In the genomic region with DNA sequence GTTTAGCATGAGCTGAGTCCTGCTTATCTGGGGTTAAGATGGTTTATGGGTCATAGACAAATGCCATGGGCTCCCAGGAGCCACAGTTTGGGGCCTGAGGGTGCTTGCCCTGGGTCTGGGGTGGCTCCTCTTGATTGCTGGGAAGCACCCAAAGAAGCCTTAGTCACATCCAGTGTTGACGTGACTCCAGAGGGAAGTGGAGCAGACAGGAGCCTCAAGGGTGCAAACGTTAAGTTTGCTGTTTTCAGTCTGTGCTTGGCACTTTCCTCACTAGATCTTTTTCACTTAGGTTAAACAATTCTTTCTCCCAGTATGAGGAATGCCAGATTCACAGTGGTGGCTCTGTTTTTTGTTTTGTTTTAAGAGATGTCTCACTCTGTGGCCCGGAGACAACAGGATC, we compare ENCODE assay signal across 15 cellular contexts.
DNase-seq lines count a peak whose midpoint lies in the region; ATAC-seq and TF ChIP-seq lines count a peak whose summit lies in the region.
"Had no signal": no experiment of that assay in that cellular context is flagged by ENCODE, and none has a peak within 500 bp of the region (broad histone marks: within the 10 kb centered on the region; RNA-seq: fewer than 3 reads in every experiment).

No MANE protein-coding gene starts in this region.

- intact Hi-C loops in ascending aorta (cut with DNase I): no loop called here
- intact Hi-C loops in naive thymus-derived CD4-positive, alpha-beta T cell (cut with micrococcal nuclease): no loop called here
- intact Hi-C loops in tibial artery (cut with DNase I; ENCODE audit: low total_unique reads): no loop called here
- intact Hi-C loops in sigmoid colon (cut with DNase I): no loop called here
- intact Hi-C loops in colonic mucosa (cut with DNase I): no loop called here

- H3K36me3 Mint-ChIP-seq in naive thymus-derived CD4-positive, alpha-beta T cell: peaks cover 10 to 61% (median 50%) of the 10 kb centered on the region in 5 donors

- H3K9me3 Mint-ChIP-seq in naive thymus-derived CD4-positive, alpha-beta T cell: peaks cover 0 to 16% (median 2%) of the 10 kb centered on the region in 11 donors

- H3K9ac ChIP-seq in colonic mucosa (ENCODE audit: low read depth in 2 of 2, low read length in 2 of 2): no peak overlapping the region

- H3K27me3 ChIP-seq in ascending aorta (no peaks in the 10 kb centered on the region), tibial artery (no peaks in the 10 kb centered on the region), sigmoid colon (no peaks in the 10 kb centered on the region), colonic mucosa (no peaks in the 10 kb centered on the region)
- H3K27me3 ChIP-seq in naive thymus-derived CD4-positive, alpha-beta T cell (ENCODE audit: control insufficient read depth in 2 of 2, insufficient read depth in 2 of 2, low read length in 2 of 2): no peaks in the 10 kb centered on the region
- H3K27me3 ChIP-seq: Peyer's patch had no signal

- no peaks in the 10 kb centered on the region for H3K27me3 Mint-ChIP-seq in naive thymus-derived CD4-positive, alpha-beta T cell

- no peak overlapping the region for H3K4me3 Mint-ChIP-seq in naive thymus-derived CD4-positive, alpha-beta T cell
- H3K4me3 Mint-ChIP-seq: GM23338 had no signal

- DNase-seq in EH (ENCODE audit: low read depth) (peak; percentile 11), ascending aorta (ENCODE audit: low spot score in 2 of 2) (peak in 1 of 2 donors; percentile 66), tibial artery (no peak), sigmoid colon (no peak), colonic mucosa (no peak), NCI-H526 treated with DMSO at 0.1 percent for 48 hours (lab: John Stamatoyannopoulos, UW) (no peak)
- DNase-seq in naive thymus-derived CD4-positive, alpha-beta T cell: no peak
- DNase-seq: Caco-2, KBM-7, NCI-H187 treated with DMSO at 0.1 percent for 48 hours, NCI-H2171, SHP77 had no signal

- H3K4me1 ChIP-seq in ascending aorta (peaks cover 0 to 13% of the 10 kb centered on the region in 2 donors), tibial artery (peaks cover 0 to 18% (median 5%) of the 10 kb centered on the region in 4 donors), sigmoid colon (peaks cover 0 to 64% (median 39%) of the 10 kb centered on the region in 4 donors), colonic mucosa (no peaks in the 10 kb centered on the region)
- H3K4me1 ChIP-seq in naive thymus-derived CD4-positive, alpha-beta T cell (ENCODE audit: control insufficient read depth in 2 of 2, insufficient read depth in 2 of 2, low read length in 2 of 2): peaks cover 0 to 2% of the 10 kb centered on the region in 2 donors
- H3K4me1 ChIP-seq: Caco-2, Peyer's patch had no signal

- no peak overlapping the region for H3K4me3 ChIP-seq in ascending aorta
- no peak overlapping the region for H3K4me3 ChIP-seq in naive thymus-derived CD4-positive, alpha-beta T cell (ENCODE audit: low read length)
- no peak overlapping the region for H3K4me3 ChIP-seq in tibial artery
- H3K4me3 ChIP-seq in sigmoid colon: no peak overlapping the region
- H3K4me3 ChIP-seq in colonic mucosa: no peak overlapping the region
- H3K4me3 ChIP-seq: GM12878, GM23338, Peyer's patch had no signal

- H3K27ac Mint-ChIP-seq in naive thymus-derived CD4-positive, alpha-beta T cell: peak overlapping the region in 5 of 9 donors; percentile 15 to 67 (median 62)
- H3K27ac Mint-ChIP-seq: GM23338 had no signal

- H3K27ac ChIP-seq in ascending aorta (peak overlapping the region; percentile 59 to 73), tibial artery (peak overlapping the region; percentile 47 to 59), sigmoid colon (peak overlapping the region in 2 of 4 donors; percentile 55), colonic mucosa (no peak overlapping the region)
- no peak overlapping the region for H3K27ac ChIP-seq in naive thymus-derived CD4-positive, alpha-beta T cell (ENCODE audit: low read depth, low read length)
- H3K27ac ChIP-seq: Peyer's patch had no signal

- H3K36me3 ChIP-seq in ascending aorta: no peaks in the 10 kb centered on the region
- peaks cover 0 to 27% (median 0%) of the 10 kb centered on the region in 3 experiments for H3K36me3 ChIP-seq in naive thymus-derived CD4-positive, alpha-beta T cell (ENCODE audit: control insufficient read depth in 2 of 3, insufficient read depth in 3 of 3, low read length in 3 of 3)
- no peaks in the 10 kb centered on the region for H3K36me3 ChIP-seq in tibial artery
- no peaks in the 10 kb centered on the region for H3K36me3 ChIP-seq in sigmoid colon
- no peaks in the 10 kb centered on the region for H3K36me3 ChIP-seq in colonic mucosa
- H3K36me3 ChIP-seq: Peyer's patch had no signal

- no peaks in the 10 kb centered on the region for H3K9me3 ChIP-seq in ascending aorta
- H3K9me3 ChIP-seq in naive thymus-derived CD4-positive, alpha-beta T cell (ENCODE audit: control insufficient read depth in 2 of 3, low read length in 3 of 3): no peaks in the 10 kb centered on the region
- no peaks in the 10 kb centered on the region for H3K9me3 ChIP-seq in tibial artery
- H3K9me3 ChIP-seq in sigmoid colon: no peaks in the 10 kb centered on the region
- no peaks in the 10 kb centered on the region for H3K9me3 ChIP-seq in colonic mucosa
- H3K9me3 ChIP-seq: Caco-2, Peyer's patch had no signal

- ATAC-seq in naive thymus-derived CD4-positive, alpha-beta T cell: no peak
- ATAC-seq: GM12878, GM23338 had no signal

- TF ChIP-seq EP300 in sigmoid colon (IDR thresholded peaks at IDR 0.05): no peak

- peaks cover 24 to 67% (median 50%) of the 10 kb centered on the region in 7 donors for H3K4me1 Mint-ChIP-seq in naive thymus-derived CD4-positive, alpha-beta T cell

- WGBS in sigmoid colon, 2 donors: 79 to 80% methylated on average over 3 of the region's 3 CpGs

- POLR2A ChIA-PET in naive thymus-derived CD4-positive, alpha-beta T cell (lab: Charles Lee): no interaction called here

- CTCF ChIA-PET in naive thymus-derived CD4-positive, alpha-beta T cell (lab: Charles Lee): no interaction called here

- TF ChIP-seq POLR2A in sigmoid colon (IDR thresholded peaks at IDR 0.05): no peak

- TF ChIP-seq CTCF in ascending aorta (IDR thresholded peaks at IDR 0.05): no peak
- no peak for TF ChIP-seq CTCF in tibial artery (IDR thresholded peaks at IDR 0.05)
- no peak for TF ChIP-seq CTCF in sigmoid colon (IDR thresholded peaks at IDR 0.05)
- no peak for TF ChIP-seq CTCF in colonic mucosa (IDR thresholded peaks at IDR 0.05)

Comparison
In these comparisons a context has a peak if more than half of its experiments do, and no peak if none do; other contexts are left out.
1. H3K27ac ChIP-seq: peak in ascending aorta (2 of 2) and tibial artery (2 of 2); none in naive thymus-derived CD4-positive, alpha-beta T cell (single experiment) and colonic mucosa (single experiment).